Comparison of ENCODE assay signal across 23 cellular contexts in genomic region chr1:113887392-113887767, GRCh38. TPM values are rescaled to one million over a fixed set of nuclear protein-coding genes. Genes with fewer than 3 reads are reported as not detected.
DNase-seq lines count a peak whose midpoint lies in the region; ATAC-seq, FAIRE-seq and TF ChIP-seq lines count a peak whose summit lies in the region.
"Had no signal": no experiment of that assay in that cellular context is flagged by ENCODE, and none has a peak within 500 bp of the region (broad histone marks: within the 10 kb centered on the region; RNA-seq: fewer than 3 reads in every experiment).

BCL2L15 (minus strand) TSS chr1:113887581; CDS start chr1:113887375, 206 bp downstream.

- H3K4me1 Mint-ChIP-seq in T-helper 2 cell treated with Interferon-gamma antibody and Interleukin-4, amounts not matched to agents 5 μg/mL and 100 μg/mL, for 36 hours (ENCODE audit: low read depth): peaks cover 23% of the 10 kb centered on the region
- H3K4me1 Mint-ChIP-seq: nephron had no signal

- H3K9ac ChIP-seq in OCI-LY3 (ENCODE audit: low read length): no peak within 1 kb of the TSS
- H3K9ac ChIP-seq: BLaER1 had no signal

- H3K36me3 Mint-ChIP-seq in T-helper 2 cell treated with Interferon-gamma antibody and Interleukin-4, amounts not matched to agents 5 μg/mL and 100 μg/mL, for 36 hours (ENCODE audit: low read depth): peaks cover 5% of the 10 kb centered on the region
- H3K36me3 Mint-ChIP-seq: type B pancreatic cell had no signal

- TF ChIP-seq CTCF in OCI-LY3 (IDR thresholded peaks at IDR 0.05; ENCODE audit: low read depth, low read length) (no peak), esophagus squamous epithelium (IDR thresholded peaks at IDR 0.05) (no peak), pancreas (IDR thresholded peaks at IDR 0.05) (no peak), osteoblast (IDR thresholded peaks at IDR 0.05; ENCODE audit: extremely low read depth, low read depth, low read length) (no peak)

- H3K4me1 ChIP-seq in OCI-LY3 (ENCODE audit: low read length) (peaks cover 8% of the 10 kb centered on the region), esophagus squamous epithelium (peaks cover 0 to 50% (median 17%) of the 10 kb centered on the region in 3 donors), pancreas (peaks cover 9 to 11% (median 9%) of the 10 kb centered on the region in 3 donors), aorta (ENCODE audit: control insufficient read depth in 1 of 2, insufficient read depth in 2 of 2, low read length in 2 of 2) (no peaks in the 10 kb centered on the region), osteoblast (ENCODE audit: insufficient read depth, low read length) (no peaks in the 10 kb centered on the region)
- H3K4me1 ChIP-seq: psoas muscle had no signal

- H4K20me1 ChIP-seq in OCI-LY3 (ENCODE audit: insufficient read depth, low read length) (no peaks in the 10 kb centered on the region), osteoblast (ENCODE audit: insufficient read depth, low read length) (no peaks in the 10 kb centered on the region)
- H4K20me1 ChIP-seq: BLaER1 had no signal

- H3K4me3 ChIP-seq in OCI-LY3 (ENCODE audit: low read length) (no peak within 1 kb of the TSS), esophagus squamous epithelium (peak within 1 kb of the TSS in 2 of 4 donors; percentile 4 to 22), pancreas (peak within 1 kb of the TSS; percentile 5 to 38 (median 20)), aorta (ENCODE audit: low read length in 2 of 2) (no peak within 1 kb of the TSS), osteoblast (ENCODE audit: insufficient read depth, low read length) (no peak within 1 kb of the TSS)
- H3K4me3 ChIP-seq: BLaER1, psoas muscle had no signal

- no peak for TF ChIP-seq POLR2A in esophagus squamous epithelium (IDR thresholded peaks at IDR 0.05)

- H2AFZ ChIP-seq in OCI-LY3 (ENCODE audit: low read depth, low read length) (peak within 1 kb of the TSS; percentile 66; the same call in 1 of the 2 replicates), osteoblast (ENCODE audit: low read length) (no peak within 1 kb of the TSS)

- ATAC-seq in pancreas (peak; percentile 76 to 87 (median 85)), aorta (ENCODE audit: low FRiP score) (no peak)
- ATAC-seq: psoas muscle had no signal

- no peak for FAIRE-seq in pancreas (lab: Jason Lieb, UNC)
- FAIRE-seq: endothelial cell of umbilical vein, frontal cortex had no signal

- H3K27me3 ChIP-seq in OCI-LY3 (ENCODE audit: low read depth, low read length): no peaks in the 10 kb centered on the region
- no peaks in the 10 kb centered on the region for H3K27me3 ChIP-seq in esophagus squamous epithelium
- H3K27me3 ChIP-seq in pancreas: no peaks in the 10 kb centered on the region
- H3K27me3 ChIP-seq in aorta (ENCODE audit: control insufficient read depth in 1 of 2, insufficient read depth in 2 of 2, low read length in 1 of 2): no peaks in the 10 kb centered on the region
- no peaks in the 10 kb centered on the region for H3K27me3 ChIP-seq in osteoblast (ENCODE audit: insufficient read depth, low read length)
- H3K27me3 ChIP-seq: BLaER1 had no signal

- 22 to 32% methylated on average over 3 of the region's 3 CpGs for WGBS in esophagus squamous epithelium, 2 donors
- WGBS in pancreas, 2 donors: 12 to 16% methylated on average over 3 of the region's 3 CpGs
- 74 to 76% methylated on average over 3 of the region's 3 CpGs for WGBS in aorta, 2 donors

- no peaks in the 10 kb centered on the region for H3K27me3 Mint-ChIP-seq in T-helper 2 cell treated with Interferon-gamma antibody and Interleukin-4, amounts not matched to agents 5 μg/mL and 100 μg/mL, for 36 hours (ENCODE audit: low read depth)
- H3K27me3 Mint-ChIP-seq: activated CD4-positive, alpha-beta memory T cell treated with anti-CD3 and anti-CD28 coated beads, Interleukin-2, amount 10 ng/mL, durations not matched to agents 7 days and 5 days; type B pancreatic cell had no signal

- H3K9me3 Mint-ChIP-seq in T-helper 2 cell treated with Interferon-gamma antibody and Interleukin-4, amounts not matched to agents 5 μg/mL and 100 μg/mL, for 36 hours: no peaks in the 10 kb centered on the region
- H3K9me3 Mint-ChIP-seq: activated CD4-positive, alpha-beta memory T cell treated with anti-CD3 and anti-CD28 coated beads, Interleukin-2, amount 10 ng/mL, durations not matched to agents 7 days and 5 days; nephron; type B pancreatic cell had no signal

- H3K36me3 ChIP-seq in OCI-LY3 (replicated peaks; ENCODE audit: low read depth, low read length): no peaks in the 10 kb centered on the region
- H3K36me3 ChIP-seq in esophagus squamous epithelium: no peaks in the 10 kb centered on the region
- no peaks in the 10 kb centered on the region for H3K36me3 ChIP-seq in pancreas
- H3K36me3 ChIP-seq in aorta (ENCODE audit: control insufficient read depth in 1 of 2, insufficient read depth in 2 of 2, low read length in 1 of 2): no peaks in the 10 kb centered on the region
- H3K36me3 ChIP-seq in osteoblast (ENCODE audit: insufficient read depth, low read length): no peaks in the 10 kb centered on the region
- H3K36me3 ChIP-seq: BLaER1 had no signal

- H3K9me3 ChIP-seq in OCI-LY3 (ENCODE audit: insufficient read depth, low read length): no peaks in the 10 kb centered on the region
- H3K9me3 ChIP-seq in esophagus squamous epithelium: no peaks in the 10 kb centered on the region
- no peaks in the 10 kb centered on the region for H3K9me3 ChIP-seq in pancreas
- H3K9me3 ChIP-seq in aorta (ENCODE audit: control insufficient read depth, low read length): no peaks in the 10 kb centered on the region
- H3K9me3 ChIP-seq in osteoblast (ENCODE audit: low read depth, low read length): no peaks in the 10 kb centered on the region
- H3K9me3 ChIP-seq: BLaER1, psoas muscle had no signal

- intact Hi-C loops in esophagus squamous epithelium (cut with DNase I): no loop called here
- intact Hi-C loops in pancreas (cut with DNase I): no loop called here
- intact Hi-C loops in aorta (cut with DNase I): no loop called here

- DNase-seq in T-helper 2 cell treated with Interferon-gamma antibody and Interleukin-4, amounts not matched to agents 5 μg/mL and 100 μg/mL, for 36 hours (ENCODE audit: low spot score): no peak
- DNase-seq in T-helper 2 cell (no peak), esophagus squamous epithelium (lab: John Stamatoyannopoulos, UW) (no peak), pancreas (peak in 3 of 6 donors; percentile 34 to 49 (median 44)), aorta (no peak), osteoblast (ENCODE audit: insufficient read length, low spot score, missing footprints) (no peak), SKM-1 treated with dmso at 0.1 percent for 144 hours (lab: John Stamatoyannopoulos, UW; ENCODE audit: unreplicated experiment) (no peak)
- DNase-seq: activated CD4-positive, alpha-beta memory T cell treated with anti-CD3 and anti-CD28 coated beads, Interleukin-2, amount 10 ng/mL, durations not matched to agents 7 days and 5 days; anterior cingulate cortex; KBM-7; NCI-H2081; NCI-H510A treated with DMSO at 0.1 percent for 48 hours; OCI-M1; psoas muscle; stimulated activated CD4-positive, alpha-beta T cell treated with anti-CD3 and anti-CD28 coated beads, Interleukin-15, amount 100 ng/mL, for 24 hours; stimulated activated naive CD4-positive, alpha-beta T cell had no signal

- peak within 1 kb of the TSS; percentile 7 for H3K27ac Mint-ChIP-seq in T-helper 2 cell treated with Interferon-gamma antibody and Interleukin-4, amounts not matched to agents 5 μg/mL and 100 μg/mL, for 36 hours
- H3K27ac Mint-ChIP-seq: activated CD4-positive, alpha-beta memory T cell treated with anti-CD3 and anti-CD28 coated beads, Interleukin-2, amount 10 ng/mL, durations not matched to agents 7 days and 5 days; type B pancreatic cell had no signal

- H3K79me2 ChIP-seq in OCI-LY3 (ENCODE audit: low read length): no peaks in the 10 kb centered on the region
- no peaks in the 10 kb centered on the region for H3K79me2 ChIP-seq in osteoblast (ENCODE audit: insufficient read depth, low read length)

- H3K4me2 ChIP-seq in OCI-LY3 (ENCODE audit: low read length) (peak within 1 kb of the TSS; percentile 36), osteoblast (ENCODE audit: insufficient read depth, low read length) (no peak within 1 kb of the TSS)
- H3K4me2 ChIP-seq: BLaER1 had no signal

- peak within 1 kb of the TSS; percentile 34 for H3K4me3 Mint-ChIP-seq in T-helper 2 cell treated with Interferon-gamma antibody and Interleukin-4, amounts not matched to agents 5 μg/mL and 100 μg/mL, for 36 hours
- H3K4me3 Mint-ChIP-seq: activated CD4-positive, alpha-beta memory T cell treated with anti-CD3 and anti-CD28 coated beads, Interleukin-2, amount 10 ng/mL, durations not matched to agents 7 days and 5 days; nephron; type B pancreatic cell had no signal

- no peak within 1 kb of the TSS for H3K27ac ChIP-seq in OCI-LY3 (ENCODE audit: low read length)
- peak within 1 kb of the TSS; percentile 64 to 80 (median 70) for H3K27ac ChIP-seq in esophagus squamous epithelium
- peak within 1 kb of the TSS; percentile 58 to 90 (median 84) for H3K27ac ChIP-seq in pancreas
- H3K27ac ChIP-seq in aorta (ENCODE audit: low read depth in 1 of 2, low read length in 2 of 2): no peak within 1 kb of the TSS
- no peak within 1 kb of the TSS for H3K27ac ChIP-seq in osteoblast (ENCODE audit: low read depth, low read length)
- H3K27ac ChIP-seq: BLaER1, psoas muscle had no signal

RNA-seq across cellular contexts. Expression of gene BCL2L15, which starts in this region (rescaled TPM):
- total RNA-seq in esophagus squamous epithelium: 1 to 10 TPM in 3 of 4 donors, under 1 TPM in 1; 0.76 to 6.8 (median 3.4) TPM
- total RNA-seq in pancreas: 10 to 100 TPM; 13.9 to 25.8 (median 16.2) TPM
- polyA plus RNA-seq in pancreas: 10 to 100 TPM in 1 of 2 donors, 1 to 10 TPM in 1; 4.9 to 13.6 TPM
- 1 to 10 TPM in 1 of 2 donors, under 1 TPM in 1; 0.36 to 2.2 TPM for total RNA-seq in aorta
- 10 to 100 TPM in 1 of 2 donors, under 1 TPM in 1; 0.38 to 36.1 TPM for polyA plus RNA-seq in aorta
- 0.29 and 0.36 TPM in 2 replicates for total RNA-seq in osteoblast
- total RNA-seq: H4 had no signal

Comparison
In these comparisons a context has a peak if more than half of its experiments do, and no peak if none do; other contexts are left out.
1. H3K27ac ChIP-seq: peak in esophagus squamous epithelium (4 of 4) and pancreas (4 of 4); none in OCI-LY3 (single experiment), aorta (0 of 2) and osteoblast (single experiment).
2. H3K4me3 ChIP-seq: peak in pancreas (4 of 4); none in OCI-LY3 (single experiment), aorta (0 of 2) and osteoblast (single experiment).